Comparison of ENCODE assay signal across 1 cellular context in the genomic region with DNA sequence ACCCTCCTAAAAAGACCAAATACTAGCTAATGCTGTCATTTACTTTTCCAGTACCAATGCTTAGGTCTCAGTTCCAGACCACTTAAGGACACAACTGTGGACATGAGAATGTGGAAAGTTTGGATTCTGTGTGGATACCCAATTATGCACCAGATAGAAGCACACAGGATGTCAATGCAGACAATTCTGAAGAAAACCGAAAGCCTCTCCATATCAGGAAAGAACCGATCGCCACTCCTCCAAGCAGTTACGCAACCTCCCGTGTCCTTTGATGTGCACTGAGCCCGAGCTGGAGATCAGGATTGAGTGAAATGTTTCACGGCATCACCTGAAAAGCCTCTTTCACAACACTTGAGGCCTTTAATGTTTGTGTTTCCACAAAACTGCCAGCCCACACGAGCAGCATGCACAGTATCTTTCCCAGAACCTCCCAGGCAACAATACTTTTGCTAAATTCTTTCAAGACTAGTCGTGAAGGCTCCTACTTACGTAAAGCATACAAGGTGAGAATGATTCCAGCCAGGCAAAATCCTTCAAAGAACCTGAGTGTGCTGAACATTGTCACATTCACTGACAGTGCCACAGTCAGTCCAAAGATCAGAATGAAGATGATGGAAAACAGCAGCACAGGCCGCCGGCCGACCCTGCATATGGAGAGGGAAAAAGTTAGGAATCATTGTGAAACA.
TF ChIP-seq lines count a peak whose summit lies in the region.

No MANE protein-coding gene starts in this region.

TF ChIP-seq in HepG2, 621 proteins besides CTCF, POLR2A, EP300 and RAD21 (continued from another document and continues in another):
- TF ChIP-seq, protein P1, sequence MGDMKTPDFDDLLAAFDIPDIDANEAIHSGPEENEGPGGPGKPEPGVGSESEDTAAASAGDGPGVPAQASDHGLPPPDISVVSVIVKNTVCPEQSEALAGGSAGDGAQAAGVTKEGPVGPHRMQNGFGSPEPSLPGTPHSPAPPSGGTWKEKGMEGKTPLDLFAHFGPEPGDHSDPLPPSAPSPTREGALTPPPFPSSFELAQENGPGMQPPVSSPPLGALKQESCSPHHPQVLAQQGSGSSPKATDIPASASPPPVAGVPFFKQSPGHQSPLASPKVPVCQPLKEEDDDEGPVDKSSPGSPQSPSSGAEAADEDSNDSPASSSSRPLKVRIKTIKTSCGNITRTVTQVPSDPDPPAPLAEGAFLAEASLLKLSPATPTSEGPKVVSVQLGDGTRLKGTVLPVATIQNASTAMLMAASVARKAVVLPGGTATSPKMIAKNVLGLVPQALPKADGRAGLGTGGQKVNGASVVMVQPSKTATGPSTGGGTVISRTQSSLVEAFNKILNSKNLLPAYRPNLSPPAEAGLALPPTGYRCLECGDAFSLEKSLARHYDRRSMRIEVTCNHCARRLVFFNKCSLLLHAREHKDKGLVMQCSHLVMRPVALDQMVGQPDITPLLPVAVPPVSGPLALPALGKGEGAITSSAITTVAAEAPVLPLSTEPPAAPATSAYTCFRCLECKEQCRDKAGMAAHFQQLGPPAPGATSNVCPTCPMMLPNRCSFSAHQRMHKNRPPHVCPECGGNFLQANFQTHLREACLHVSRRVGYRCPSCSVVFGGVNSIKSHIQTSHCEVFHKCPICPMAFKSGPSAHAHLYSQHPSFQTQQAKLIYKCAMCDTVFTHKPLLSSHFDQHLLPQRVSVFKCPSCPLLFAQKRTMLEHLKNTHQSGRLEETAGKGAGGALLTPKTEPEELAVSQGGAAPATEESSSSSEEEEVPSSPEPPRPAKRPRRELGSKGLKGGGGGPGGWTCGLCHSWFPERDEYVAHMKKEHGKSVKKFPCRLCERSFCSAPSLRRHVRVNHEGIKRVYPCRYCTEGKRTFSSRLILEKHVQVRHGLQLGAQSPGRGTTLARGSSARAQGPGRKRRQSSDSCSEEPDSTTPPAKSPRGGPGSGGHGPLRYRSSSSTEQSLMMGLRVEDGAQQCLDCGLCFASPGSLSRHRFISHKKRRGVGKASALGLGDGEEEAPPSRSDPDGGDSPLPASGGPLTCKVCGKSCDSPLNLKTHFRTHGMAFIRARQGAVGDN (CRISPR knock-in tag; IDR thresholded peaks at IDR 0.05): peak; percentile 16; the same call in 1 of the 2 replicates
- TF ChIP-seq, protein P2, sequence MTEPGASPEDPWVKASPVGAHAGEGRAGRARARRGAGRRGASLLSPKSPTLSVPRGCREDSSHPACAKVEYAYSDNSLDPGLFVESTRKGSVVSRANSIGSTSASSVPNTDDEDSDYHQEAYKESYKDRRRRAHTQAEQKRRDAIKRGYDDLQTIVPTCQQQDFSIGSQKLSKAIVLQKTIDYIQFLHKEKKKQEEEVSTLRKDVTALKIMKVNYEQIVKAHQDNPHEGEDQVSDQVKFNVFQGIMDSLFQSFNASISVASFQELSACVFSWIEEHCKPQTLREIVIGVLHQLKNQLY (CRISPR knock-in tag; IDR thresholded peaks at IDR 0.05): peak; percentile 95
- peak; percentile 97 for TF ChIP-seq TARDBP (CRISPR knock-in tag; IDR thresholded peaks at IDR 0.05)
- TF ChIP-seq ZNF12 (CRISPR knock-in tag; IDR thresholded peaks at IDR 0.05): peak; percentile 87; the same call in 1 of the 2 replicates
- TF ChIP-seq, protein P3, sequence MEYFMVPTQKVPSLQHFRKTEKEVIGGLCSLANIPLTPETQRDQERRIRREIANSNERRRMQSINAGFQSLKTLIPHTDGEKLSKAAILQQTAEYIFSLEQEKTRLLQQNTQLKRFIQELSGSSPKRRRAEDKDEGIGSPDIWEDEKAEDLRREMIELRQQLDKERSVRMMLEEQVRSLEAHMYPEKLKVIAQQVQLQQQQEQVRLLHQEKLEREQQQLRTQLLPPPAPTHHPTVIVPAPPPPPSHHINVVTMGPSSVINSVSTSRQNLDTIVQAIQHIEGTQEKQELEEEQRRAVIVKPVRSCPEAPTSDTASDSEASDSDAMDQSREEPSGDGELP (IDR thresholded peaks at IDR 0.05; ENCODE audit: borderline replicate concordance, low read depth): peak; percentile 95
- no peak for TF ChIP-seq ZFAT (CRISPR knock-in tag; conservative IDR thresholded peaks at IDR 0.05)
- no peak for TF ChIP-seq EEA1 (CRISPR knock-in tag; IDR thresholded peaks at IDR 0.05; ENCODE audit: borderline replicate concordance)
- peak; percentile 96 for TF ChIP-seq HOXA3 (CRISPR knock-in tag; IDR thresholded peaks at IDR 0.05)
- peak; percentile 57; the same call in 1 of the 2 replicates for TF ChIP-seq ZMYM2 (CRISPR knock-in tag; IDR thresholded peaks at IDR 0.05)
- TF ChIP-seq SRSF4 (IDR thresholded peaks at IDR 0.05; ENCODE audit: low read depth, low read length, poor library complexity, severe bottlenecking): no peak
- TF ChIP-seq IKZF4 (CRISPR knock-in tag; IDR thresholded peaks at IDR 0.05; ENCODE audit: borderline replicate concordance, low read depth, not compliant biosample characterization): no peak
- peak; percentile 87; the same call in 1 of the 2 replicates for TF ChIP-seq KMT2B (CRISPR knock-in tag; IDR thresholded peaks at IDR 0.05)
- TF ChIP-seq KAT7 (CRISPR knock-in tag; IDR thresholded peaks at IDR 0.05; ENCODE audit: borderline replicate concordance): peak; percentile 96; the same call in 1 of the 2 replicates
- TF ChIP-seq ZNF572 (CRISPR knock-in tag; IDR thresholded peaks at IDR 0.05): peak; percentile 81; the same call in 1 of the 2 replicates
- TF ChIP-seq ZSCAN30 (CRISPR knock-in tag; IDR thresholded peaks at IDR 0.05): no peak
- peak; percentile 86 for TF ChIP-seq ZFP1 (CRISPR knock-in tag; IDR thresholded peaks at IDR 0.05)
- TF ChIP-seq NFRKB (IDR thresholded peaks at IDR 0.05): no peak
- no peak for TF ChIP-seq ZNF7 (CRISPR knock-in tag; IDR thresholded peaks at IDR 0.05)
- TF ChIP-seq ZNF567 (CRISPR knock-in tag; IDR thresholded peaks at IDR 0.05; ENCODE audit: borderline replicate concordance): no peak
- peak; percentile 98 for TF ChIP-seq PHF5A (CRISPR knock-in tag; IDR thresholded peaks at IDR 0.05; ENCODE audit: low read depth, unreplicated experiment)
- TF ChIP-seq HDAC6 (IDR thresholded peaks at IDR 0.05; ENCODE audit: low read depth, low read length): no peak
- TF ChIP-seq RBFOX2 (IDR thresholded peaks at IDR 0.05; ENCODE audit: low read depth, low read length): peak; percentile 32; the same call in 1 of the 2 replicates
- TF ChIP-seq ZNF274 (CRISPR knock-in tag; IDR thresholded peaks at IDR 0.05): peak; percentile 86; the same call in 1 of the 2 replicates
- TF ChIP-seq NBN (conservative IDR thresholded peaks at IDR 0.05): no peak
- TF ChIP-seq SUZ12 (IDR thresholded peaks at IDR 0.05; ENCODE audit: low read depth, low read length): no peak
- TF ChIP-seq PAF1 (CRISPR knock-in tag; IDR thresholded peaks at IDR 0.05): peak; percentile 66; the same call in 1 of the 2 replicates
- TF ChIP-seq FOXK2 (IDR thresholded peaks at IDR 0.05): no peak; the same call in 1 of the 2 replicates
- no peak for TF ChIP-seq SOX6 (IDR thresholded peaks at IDR 0.05)
- TF ChIP-seq SOX6 (CRISPR knock-in tag; IDR thresholded peaks at IDR 0.05): peak; percentile 99
- TF ChIP-seq, protein P4, sequence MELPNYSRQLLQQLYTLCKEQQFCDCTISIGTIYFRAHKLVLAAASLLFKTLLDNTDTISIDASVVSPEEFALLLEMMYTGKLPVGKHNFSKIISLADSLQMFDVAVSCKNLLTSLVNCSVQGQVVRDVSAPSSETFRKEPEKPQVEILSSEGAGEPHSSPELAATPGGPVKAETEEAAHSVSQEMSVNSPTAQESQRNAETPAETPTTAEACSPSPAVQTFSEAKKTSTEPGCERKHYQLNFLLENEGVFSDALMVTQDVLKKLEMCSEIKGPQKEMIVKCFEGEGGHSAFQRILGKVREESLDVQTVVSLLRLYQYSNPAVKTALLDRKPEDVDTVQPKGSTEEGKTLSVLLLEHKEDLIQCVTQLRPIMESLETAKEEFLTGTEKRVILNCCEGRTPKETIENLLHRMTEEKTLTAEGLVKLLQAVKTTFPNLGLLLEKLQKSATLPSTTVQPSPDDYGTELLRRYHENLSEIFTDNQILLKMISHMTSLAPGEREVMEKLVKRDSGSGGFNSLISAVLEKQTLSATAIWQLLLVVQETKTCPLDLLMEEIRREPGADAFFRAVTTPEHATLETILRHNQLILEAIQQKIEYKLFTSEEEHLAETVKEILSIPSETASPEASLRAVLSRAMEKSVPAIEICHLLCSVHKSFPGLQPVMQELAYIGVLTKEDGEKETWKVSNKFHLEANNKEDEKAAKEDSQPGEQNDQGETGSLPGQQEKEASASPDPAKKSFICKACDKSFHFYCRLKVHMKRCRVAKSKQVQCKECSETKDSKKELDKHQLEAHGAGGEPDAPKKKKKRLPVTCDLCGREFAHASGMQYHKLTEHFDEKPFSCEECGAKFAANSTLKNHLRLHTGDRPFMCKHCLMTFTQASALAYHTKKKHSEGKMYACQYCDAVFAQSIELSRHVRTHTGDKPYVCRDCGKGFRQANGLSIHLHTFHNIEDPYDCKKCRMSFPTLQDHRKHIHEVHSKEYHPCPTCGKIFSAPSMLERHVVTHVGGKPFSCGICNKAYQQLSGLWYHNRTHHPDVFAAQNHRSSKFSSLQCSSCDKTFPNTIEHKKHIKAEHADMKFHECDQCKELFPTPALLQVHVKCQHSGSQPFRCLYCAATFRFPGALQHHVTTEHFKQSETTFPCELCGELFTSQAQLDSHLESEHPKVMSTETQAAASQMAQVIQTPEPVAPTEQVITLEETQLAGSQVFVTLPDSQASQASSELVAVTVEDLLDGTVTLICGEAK (IDR thresholded peaks at IDR 0.05): no peak
- TF ChIP-seq, protein P4 (CRISPR knock-in tag; IDR thresholded peaks at IDR 0.05): peak; percentile 96
- peak; percentile 84 for TF ChIP-seq ZFY (CRISPR knock-in tag; IDR thresholded peaks at IDR 0.05)
- TF ChIP-seq ZNF24 (IDR thresholded peaks at IDR 0.05): 0 out of 2 replicates have a peak, but pooled peaks have one; percentile 39
- TF ChIP-seq ARNT2 (CRISPR knock-in tag; IDR thresholded peaks at IDR 0.05; ENCODE audit: low read depth): peak; percentile 91
- no peak for TF ChIP-seq ZBTB1 (CRISPR knock-in tag; IDR thresholded peaks at IDR 0.05; ENCODE audit: borderline replicate concordance)
- TF ChIP-seq, protein P5, sequence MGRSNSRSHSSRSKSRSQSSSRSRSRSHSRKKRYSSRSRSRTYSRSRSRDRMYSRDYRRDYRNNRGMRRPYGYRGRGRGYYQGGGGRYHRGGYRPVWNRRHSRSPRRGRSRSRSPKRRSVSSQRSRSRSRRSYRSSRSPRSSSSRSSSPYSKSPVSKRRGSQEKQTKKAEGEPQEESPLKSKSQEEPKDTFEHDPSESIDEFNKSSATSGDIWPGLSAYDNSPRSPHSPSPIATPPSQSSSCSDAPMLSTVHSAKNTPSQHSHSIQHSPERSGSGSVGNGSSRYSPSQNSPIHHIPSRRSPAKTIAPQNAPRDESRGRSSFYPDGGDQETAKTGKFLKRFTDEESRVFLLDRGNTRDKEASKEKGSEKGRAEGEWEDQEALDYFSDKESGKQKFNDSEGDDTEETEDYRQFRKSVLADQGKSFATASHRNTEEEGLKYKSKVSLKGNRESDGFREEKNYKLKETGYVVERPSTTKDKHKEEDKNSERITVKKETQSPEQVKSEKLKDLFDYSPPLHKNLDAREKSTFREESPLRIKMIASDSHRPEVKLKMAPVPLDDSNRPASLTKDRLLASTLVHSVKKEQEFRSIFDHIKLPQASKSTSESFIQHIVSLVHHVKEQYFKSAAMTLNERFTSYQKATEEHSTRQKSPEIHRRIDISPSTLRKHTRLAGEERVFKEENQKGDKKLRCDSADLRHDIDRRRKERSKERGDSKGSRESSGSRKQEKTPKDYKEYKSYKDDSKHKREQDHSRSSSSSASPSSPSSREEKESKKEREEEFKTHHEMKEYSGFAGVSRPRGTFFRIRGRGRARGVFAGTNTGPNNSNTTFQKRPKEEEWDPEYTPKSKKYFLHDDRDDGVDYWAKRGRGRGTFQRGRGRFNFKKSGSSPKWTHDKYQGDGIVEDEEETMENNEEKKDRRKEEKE (IDR thresholded peaks at IDR 0.05): no peak
- TF ChIP-seq, protein P6, sequence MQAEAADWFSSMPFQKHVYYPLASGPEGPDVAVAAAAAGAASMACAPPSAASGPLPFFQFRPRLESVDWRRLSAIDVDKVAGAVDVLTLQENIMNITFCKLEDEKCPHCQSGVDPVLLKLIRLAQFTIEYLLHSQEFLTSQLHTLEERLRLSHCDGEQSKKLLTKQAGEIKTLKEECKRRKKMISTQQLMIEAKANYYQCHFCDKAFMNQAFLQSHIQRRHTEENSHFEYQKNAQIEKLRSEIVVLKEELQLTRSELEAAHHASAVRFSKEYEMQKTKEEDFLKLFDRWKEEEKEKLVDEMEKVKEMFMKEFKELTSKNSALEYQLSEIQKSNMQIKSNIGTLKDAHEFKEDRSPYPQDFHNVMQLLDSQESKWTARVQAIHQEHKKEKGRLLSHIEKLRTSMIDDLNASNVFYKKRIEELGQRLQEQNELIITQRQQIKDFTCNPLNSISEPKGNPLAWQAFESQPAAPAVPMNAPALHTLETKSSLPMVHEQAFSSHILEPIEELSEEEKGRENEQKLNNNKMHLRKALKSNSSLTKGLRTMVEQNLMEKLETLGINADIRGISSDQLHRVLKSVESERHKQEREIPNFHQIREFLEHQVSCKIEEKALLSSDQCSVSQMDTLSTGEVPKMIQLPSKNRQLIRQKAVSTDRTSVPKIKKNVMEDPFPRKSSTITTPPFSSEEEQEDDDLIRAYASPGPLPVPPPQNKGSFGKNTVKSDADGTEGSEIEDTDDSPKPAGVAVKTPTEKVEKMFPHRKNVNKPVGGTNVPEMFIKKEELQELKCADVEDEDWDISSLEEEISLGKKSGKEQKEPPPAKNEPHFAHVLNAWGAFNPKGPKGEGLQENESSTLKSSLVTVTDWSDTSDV (CRISPR knock-in tag; IDR thresholded peaks at IDR 0.05): no peak
